ENCODE assay signal across 28 cellular contexts in genomic region chr1:157457279-157457678, GRCh38.
"Had no signal": no experiment of that assay in that cellular context is flagged by ENCODE, and none has a peak within 500 bp of the region (broad histone marks: within the 10 kb centered on the region; RNA-seq: fewer than 3 reads in every experiment).

No MANE protein-coding gene starts in this region.

- H3K36me3 Mint-ChIP-seq: stimulated activated effector memory CD8-positive, alpha-beta T cell treated with anti-CD3 and anti-CD28 coated beads, Interleukin-12 subunit alpha, Interleukin-12 subunit beta, amount 100 ng/mL, for 72 hours; stimulated activated memory B cell treated with anti-CD40 and anti-IgM and Interleukin-4, amounts not matched to agents 10 μg/mL and 1 μg/mL and 100 μg/mL, for 72 hours; stimulated activated naive B cell treated with anti-CD40 and anti-IgM and Interleukin-4, amounts not matched to agents 10 μg/mL and 1 μg/mL and 100 μg/mL, for 72 hours; type B pancreatic cell had no signal

- H3K9me3 ChIP-seq: stomach, suprapubic skin, testis, thoracic aorta, thyroid gland, tibial artery, tibial nerve, upper lobe of left lung, upper lobe of right lung, uterus, vagina had no signal

- H3K4me3 Mint-ChIP-seq: stimulated activated effector memory CD8-positive, alpha-beta T cell treated with anti-CD3 and anti-CD28 coated beads, Interleukin-12 subunit alpha, Interleukin-12 subunit beta, amount 100 ng/mL, for 72 hours; stimulated activated memory B cell treated with anti-CD40 and anti-IgM and Interleukin-4, amounts not matched to agents 10 μg/mL and 1 μg/mL and 100 μg/mL, for 72 hours; stimulated activated naive B cell treated with anti-CD40 and anti-IgM and Interleukin-4, amounts not matched to agents 10 μg/mL and 1 μg/mL and 100 μg/mL, for 72 hours; stimulated activated naive CD8-positive, alpha-beta T cell treated with anti-CD3 and anti-CD28 coated beads, Interleukin-15, amount 100 ng/mL, for 72 hours; stimulated activated naive CD8-positive, alpha-beta T cell treated with anti-CD3 and anti-CD28 coated beads, Interleukin-15, Interleukin-2, amounts not matched to agents 100 ng/mL and 50 ng/mL, for 24 hours; type B pancreatic cell had no signal

- H3K4me1 ChIP-seq: stomach, suprapubic skin, testis, thyroid gland, tibial artery, tibial nerve, upper lobe of left lung, upper lobe of right lung, uterus, vagina had no signal

- H3K27me3 Mint-ChIP-seq: type B pancreatic cell had no signal

- H3K9me3 Mint-ChIP-seq: stimulated activated effector memory CD8-positive, alpha-beta T cell treated with anti-CD3 and anti-CD28 coated beads, Interleukin-12 subunit alpha, Interleukin-12 subunit beta, amount 100 ng/mL, for 72 hours; stimulated activated memory B cell treated with anti-CD40 and anti-IgM and Interleukin-4, amounts not matched to agents 10 μg/mL and 1 μg/mL and 100 μg/mL, for 72 hours; stimulated activated naive B cell treated with anti-CD40 and anti-IgM and Interleukin-4, amounts not matched to agents 10 μg/mL and 1 μg/mL and 100 μg/mL, for 72 hours; stimulated activated naive CD8-positive, alpha-beta T cell treated with anti-CD3 and anti-CD28 coated beads, Interleukin-15, amount 100 ng/mL, for 72 hours; stimulated activated naive CD8-positive, alpha-beta T cell treated with anti-CD3 and anti-CD28 coated beads, Interleukin-15, Interleukin-2, amounts not matched to agents 100 ng/mL and 50 ng/mL, for 24 hours; type B pancreatic cell had no signal

- FAIRE-seq: urothelium cell line had no signal

- H3K27me3 ChIP-seq: stomach, suprapubic skin, testis, thyroid gland, tibial artery, tibial nerve, upper lobe of left lung, upper lobe of right lung, uterus, vagina had no signal

- H3K36me3 ChIP-seq: stomach, suprapubic skin, thoracic aorta, thyroid gland, tibial artery, tibial nerve, upper lobe of left lung, upper lobe of right lung, uterus, vagina had no signal

- H3K27ac ChIP-seq: stomach, suprapubic skin, testis, thoracic aorta, thyroid gland, tibial artery, tibial nerve, upper lobe of left lung, upper lobe of right lung, uterus, vagina had no signal

- DNase-seq: stimulated activated CD4-positive, alpha-beta T cell treated with anti-CD3 and anti-CD28 coated beads, Interleukin-2, amount 100 ng/mL, for 48 hours; stimulated activated CD4-positive, alpha-beta T cell treated with anti-CD3 and anti-CD28 coated beads, Interleukin-4, amount 100 ng/mL, for 1 hour; stimulated activated CD4-positive, alpha-beta T cell treated with anti-CD3 and anti-CD28 coated beads, Interleukin-4, amount 100 ng/mL, for 24 hours; stimulated activated CD4-positive, alpha-beta T cell treated with anti-CD3 and anti-CD28 coated beads, Interleukin-4, amount 100 ng/mL, for 4 hours; stimulated activated CD8-positive, alpha-beta memory T cell treated with anti-CD3 and anti-CD28 coated beads, Interleukin-4, amount 100 ng/mL, for 48 hours; stimulated activated naive B cell treated with anti-CD40 and anti-IgM and Interleukin-4, amounts not matched to agents 10 μg/mL and 1 μg/mL and 100 μg/mL, for 72 hours; stimulated activated naive CD4-positive, alpha-beta T cell; stimulated activated naive CD4-positive, alpha-beta T cell treated with Interleukin-2 at 50 U/mL for 16 hours; stimulated activated naive CD8-positive, alpha-beta T cell treated with anti-CD3 and anti-CD28 coated beads, Interleukin-15, amount 100 ng/mL, for 72 hours; stimulated activated naive CD8-positive, alpha-beta T cell treated with anti-CD3 and anti-CD28 coated beads, Interleukin-15, Interleukin-2, amounts not matched to agents 100 U/mL and 50 U/mL, for 24 hours; stomach; substantia nigra; testis; thyroid gland; tibial artery; trophoblast cell; upper lobe of left lung; upper lobe of right lung; uterus had no signal

- ATAC-seq: stimulated activated effector memory CD8-positive, alpha-beta T cell treated with anti-CD3 and anti-CD28 coated beads, Interleukin-12 subunit alpha, Interleukin-12 subunit beta, amount 100 ng/mL, for 72 hours; stimulated activated memory B cell treated with anti-CD40 and anti-IgM and Interleukin-4, amounts not matched to agents 10 μg/mL and 1 μg/mL and 100 μg/mL, for 72 hours; stimulated activated naive B cell treated with anti-CD40 and anti-IgM and Interleukin-4, amounts not matched to agents 10 μg/mL and 1 μg/mL and 100 μg/mL, for 72 hours; stimulated activated naive CD8-positive, alpha-beta T cell treated with anti-CD3 and anti-CD28 coated beads, Interleukin-15, amount 100 ng/mL, for 72 hours; stimulated activated naive CD8-positive, alpha-beta T cell treated with anti-CD3 and anti-CD28 coated beads, Interleukin-15, Interleukin-2, amounts not matched to agents 100 U/mL and 50 U/mL, for 24 hours; upper lobe of right lung had no signal

- H3K4me3 ChIP-seq: stomach, suprapubic skin, testis, thoracic aorta, thyroid gland, tibial artery, tibial nerve, upper lobe of left lung, upper lobe of right lung, uterus, vagina had no signal

- H3K4me1 Mint-ChIP-seq: stimulated activated effector memory CD8-positive, alpha-beta T cell treated with anti-CD3 and anti-CD28 coated beads, Interleukin-12 subunit alpha, Interleukin-12 subunit beta, amount 100 ng/mL, for 72 hours; stimulated activated memory B cell treated with anti-CD40 and anti-IgM and Interleukin-4, amounts not matched to agents 10 μg/mL and 1 μg/mL and 100 μg/mL, for 72 hours; stimulated activated naive B cell treated with anti-CD40 and anti-IgM and Interleukin-4, amounts not matched to agents 10 μg/mL and 1 μg/mL and 100 μg/mL, for 72 hours; stimulated activated naive CD8-positive, alpha-beta T cell treated with anti-CD3 and anti-CD28 coated beads, Interleukin-15, amount 100 ng/mL, for 72 hours had no signal

- H3K27ac Mint-ChIP-seq: stimulated activated effector memory CD8-positive, alpha-beta T cell treated with anti-CD3 and anti-CD28 coated beads, Interleukin-12 subunit alpha, Interleukin-12 subunit beta, amount 100 ng/mL, for 72 hours; stimulated activated memory B cell treated with anti-CD40 and anti-IgM and Interleukin-4, amounts not matched to agents 10 μg/mL and 1 μg/mL and 100 μg/mL, for 72 hours; stimulated activated naive B cell treated with anti-CD40 and anti-IgM and Interleukin-4, amounts not matched to agents 10 μg/mL and 1 μg/mL and 100 μg/mL, for 72 hours; stimulated activated naive CD8-positive, alpha-beta T cell treated with anti-CD3 and anti-CD28 coated beads, Interleukin-15, Interleukin-2, amounts not matched to agents 100 ng/mL and 50 ng/mL, for 24 hours; type B pancreatic cell had no signal
